8 cellular contexts compared by ENCODE assay signal in the genomic region with DNA sequence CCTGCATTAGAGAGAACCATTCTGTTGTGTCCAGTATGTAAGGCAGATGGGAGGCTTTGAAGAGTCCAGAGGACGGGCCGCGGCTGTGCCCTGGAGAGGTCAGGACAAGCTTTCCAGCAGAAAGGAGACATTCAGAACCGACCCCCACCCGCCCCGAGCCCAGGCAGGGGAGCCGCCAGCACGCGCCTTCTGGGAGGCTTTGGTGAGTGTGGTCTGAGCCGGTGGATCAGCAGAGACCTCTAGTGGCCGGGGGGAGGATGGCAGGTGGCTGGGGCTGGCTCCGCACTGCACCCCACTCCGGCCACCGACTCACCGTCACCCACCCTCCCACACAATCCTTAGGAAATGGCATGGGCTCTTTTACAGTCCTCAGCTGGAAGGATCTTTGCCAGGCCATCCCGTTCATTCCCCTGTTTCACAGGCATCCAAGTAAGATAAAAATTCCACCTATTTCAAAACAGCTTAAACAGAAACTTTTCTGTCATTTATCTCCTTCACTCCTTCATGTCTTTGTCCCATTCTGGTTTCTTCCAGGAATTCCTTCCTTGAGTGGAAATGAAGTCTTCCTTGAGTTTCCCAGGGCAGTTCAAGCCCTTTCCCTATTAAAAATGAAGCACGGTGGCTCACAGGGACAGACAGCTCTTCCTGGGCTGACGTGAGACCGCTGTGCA.
DNase-seq lines count a peak whose midpoint lies in the region; ATAC-seq and TF ChIP-seq lines count a peak whose summit lies in the region.

No MANE protein-coding gene starts in this region.

- CTCF ChIA-PET in CD4-positive, alpha-beta memory T cell (lab: Charles Lee; ENCODE audit: partially characterized antibody): interaction anchor here (0.7 to 2.8 kb wide), 12 partner anchors 8 to 314 kb away, joined by 3 to 19 read pairs (median 4); no protein-coding TSS in a partner anchor

- H3K4me3 Mint-ChIP-seq in CD4-positive, alpha-beta memory T cell: peak overlapping the region in 4 of 8 donors; percentile 4 to 52 (median 18)
- peak overlapping the region; percentile 27 for H3K4me3 Mint-ChIP-seq in activated naive CD8-positive, alpha-beta T cell

- TF ChIP-seq CTCF in SU-DHL-6 (IDR thresholded peaks at IDR 0.05; ENCODE audit: insufficient read depth, low read length, poor library complexity, severe bottlenecking) (peak; percentile 22), cardiac muscle cell (IDR thresholded peaks at IDR 0.05; ENCODE audit: low read depth, low read length) (peak; percentile 92)

- no peaks in the 10 kb centered on the region for H3K9me2 ChIP-seq in SU-DHL-6 (replicated peaks; ENCODE audit: insufficient read depth, low read length)

- H3K9ac ChIP-seq in SU-DHL-6 (ENCODE audit: low read length): no peak overlapping the region

- no peaks in the 10 kb centered on the region for H3K9me3 ChIP-seq in CD4-positive, alpha-beta memory T cell (ENCODE audit: control insufficient read depth in 1 of 2, low read length in 2 of 2)
- H3K9me3 ChIP-seq in SU-DHL-6 (ENCODE audit: insufficient read depth, low read length): no peaks in the 10 kb centered on the region
- H3K9me3 ChIP-seq in cardiac muscle cell (ENCODE audit: low read depth): no peaks in the 10 kb centered on the region

- peaks cover 6% of the 10 kb centered on the region for H3K4me1 ChIP-seq in CD4-positive, alpha-beta memory T cell (ENCODE audit: insufficient read depth, low read length)
- peaks cover 11% of the 10 kb centered on the region for H3K4me1 ChIP-seq in cardiac muscle cell (ENCODE audit: low read depth)

- no peaks in the 10 kb centered on the region for H3K79me2 ChIP-seq in SU-DHL-6 (ENCODE audit: insufficient read depth, low read length)

- no peak overlapping the region for H3K27ac Mint-ChIP-seq in CD4-positive, alpha-beta memory T cell
- H3K27ac Mint-ChIP-seq in activated naive CD8-positive, alpha-beta T cell: no peak overlapping the region

- intact Hi-C loops in CD4-positive, alpha-beta memory T cell (cut with micrococcal nuclease): loop anchor here (1.0 kb wide), 1 partner anchor 443 kb away; no protein-coding TSS in a partner anchor

- H3K27ac ChIP-seq in CD4-positive, alpha-beta memory T cell (ENCODE audit: low read depth, low read length): no peak overlapping the region
- no peak overlapping the region for H3K27ac ChIP-seq in SU-DHL-6 (ENCODE audit: low read depth, low read length)
- H3K27ac ChIP-seq in cardiac muscle cell: no peak overlapping the region

- POLR2A ChIA-PET in CD4-positive, alpha-beta memory T cell (lab: Charles Lee; ENCODE audit: partially characterized antibody): no interaction called here

- no peak overlapping the region for H2AFZ ChIP-seq in SU-DHL-6 (ENCODE audit: low read depth, low read length, severe bottlenecking)

- no peaks in the 10 kb centered on the region for H3K36me3 ChIP-seq in CD4-positive, alpha-beta memory T cell (ENCODE audit: insufficient read depth, low read length)
- no peaks in the 10 kb centered on the region for H3K36me3 ChIP-seq in SU-DHL-6 (ENCODE audit: low read length)
- H3K36me3 ChIP-seq in cardiac muscle cell: no peaks in the 10 kb centered on the region

- no peak overlapping the region for H3K4me2 ChIP-seq in SU-DHL-6 (ENCODE audit: low read depth, low read length, poor library complexity, severe bottlenecking)

- peaks cover 0 to 3% (median 0%) of the 10 kb centered on the region in 8 donors for H3K9me3 Mint-ChIP-seq in CD4-positive, alpha-beta memory T cell
- no peaks in the 10 kb centered on the region for H3K9me3 Mint-ChIP-seq in activated naive CD8-positive, alpha-beta T cell (ENCODE audit: low read depth)

- no peaks in the 10 kb centered on the region for H4K20me1 ChIP-seq in SU-DHL-6 (ENCODE audit: low read depth, low read length)

- H3K27me3 Mint-ChIP-seq in CD4-positive, alpha-beta memory T cell: peaks cover 34 to 52% of the 10 kb centered on the region in 2 donors
- H3K27me3 Mint-ChIP-seq in activated naive CD8-positive, alpha-beta T cell: peaks cover 18% of the 10 kb centered on the region

- no peak overlapping the region for H3K4me3 ChIP-seq in CD4-positive, alpha-beta memory T cell (ENCODE audit: low read length in 2 of 2)
- H3K4me3 ChIP-seq in SU-DHL-6 (ENCODE audit: insufficient read depth, low read length, poor library complexity, severe bottlenecking) (no peak overlapping the region), cardiac muscle cell (no peak overlapping the region)

- H3K4me1 Mint-ChIP-seq in CD4-positive, alpha-beta memory T cell: peaks cover 3 to 10% (median 8%) of the 10 kb centered on the region in 4 donors
- H3K4me1 Mint-ChIP-seq in activated naive CD8-positive, alpha-beta T cell (ENCODE audit: low read depth): peaks cover 2% of the 10 kb centered on the region

- peak in 4 of 5 donors; percentile 42 to 53 (median 48) for DNase-seq in CD4-positive, alpha-beta memory T cell
- DNase-seq in HT1080 (ENCODE audit: low read depth): peak; percentile 60
- peak; percentile 66 to 77 for DNase-seq in cardiac muscle cell (ENCODE audit: low read depth in 1 of 2, low spot score in 1 of 2)
- DNase-seq in retina: peak; percentile 92
- DNase-seq in NCI-H128 (lab: John Stamatoyannopoulos, UW; ENCODE audit: unreplicated experiment): no peak

- H3K36me3 Mint-ChIP-seq in CD4-positive, alpha-beta memory T cell: no peaks in the 10 kb centered on the region
- no peaks in the 10 kb centered on the region for H3K36me3 Mint-ChIP-seq in activated naive CD8-positive, alpha-beta T cell

- no peaks in the 10 kb centered on the region for H3F3A ChIP-seq in SU-DHL-6 (ENCODE audit: insufficient read depth)

- peak; percentile 90 for ATAC-seq in GM21360 (IDR thresholded peaks at IDR 0.05; ENCODE audit: unreplicated experiment)

- H3K27me3 ChIP-seq in CD4-positive, alpha-beta memory T cell (ENCODE audit: insufficient read depth, low read length): peaks cover 14% of the 10 kb centered on the region
- no peaks in the 10 kb centered on the region for H3K27me3 ChIP-seq in SU-DHL-6 (ENCODE audit: low read length)
- H3K27me3 ChIP-seq in cardiac muscle cell: no peaks in the 10 kb centered on the region
